In the genomic region with DNA sequence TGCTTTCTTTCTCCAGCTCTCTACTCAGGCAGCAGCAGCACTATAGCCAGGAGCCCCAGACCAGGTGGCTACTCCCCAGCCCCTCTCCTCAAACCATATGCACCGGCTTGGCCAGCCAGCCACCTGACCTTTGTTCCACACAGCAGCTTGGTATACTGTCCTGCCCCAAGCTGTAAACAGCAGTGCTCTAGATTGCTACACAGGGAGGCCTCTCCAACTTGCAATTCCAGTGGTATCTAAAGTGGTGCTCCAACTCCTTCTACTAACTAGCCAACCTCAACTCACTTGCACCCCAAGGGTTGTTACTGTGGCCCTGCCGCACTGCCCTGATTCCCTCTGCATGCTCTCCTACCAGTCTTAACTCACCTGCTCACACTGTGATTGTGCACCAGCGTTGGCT, we compare ENCODE assay signal across 1 cellular context.
TF ChIP-seq lines count a peak whose summit lies in the region.

No MANE protein-coding gene starts in this region.

TF ChIP-seq in HepG2, 621 proteins besides CTCF, POLR2A, EP300 and RAD21 (continued from another document and continues in another):
- TF ChIP-seq, protein P1, sequence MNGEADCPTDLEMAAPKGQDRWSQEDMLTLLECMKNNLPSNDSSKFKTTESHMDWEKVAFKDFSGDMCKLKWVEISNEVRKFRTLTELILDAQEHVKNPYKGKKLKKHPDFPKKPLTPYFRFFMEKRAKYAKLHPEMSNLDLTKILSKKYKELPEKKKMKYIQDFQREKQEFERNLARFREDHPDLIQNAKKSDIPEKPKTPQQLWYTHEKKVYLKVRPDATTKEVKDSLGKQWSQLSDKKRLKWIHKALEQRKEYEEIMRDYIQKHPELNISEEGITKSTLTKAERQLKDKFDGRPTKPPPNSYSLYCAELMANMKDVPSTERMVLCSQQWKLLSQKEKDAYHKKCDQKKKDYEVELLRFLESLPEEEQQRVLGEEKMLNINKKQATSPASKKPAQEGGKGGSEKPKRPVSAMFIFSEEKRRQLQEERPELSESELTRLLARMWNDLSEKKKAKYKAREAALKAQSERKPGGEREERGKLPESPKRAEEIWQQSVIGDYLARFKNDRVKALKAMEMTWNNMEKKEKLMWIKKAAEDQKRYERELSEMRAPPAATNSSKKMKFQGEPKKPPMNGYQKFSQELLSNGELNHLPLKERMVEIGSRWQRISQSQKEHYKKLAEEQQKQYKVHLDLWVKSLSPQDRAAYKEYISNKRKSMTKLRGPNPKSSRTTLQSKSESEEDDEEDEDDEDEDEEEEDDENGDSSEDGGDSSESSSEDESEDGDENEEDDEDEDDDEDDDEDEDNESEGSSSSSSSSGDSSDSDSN (CRISPR knock-in tag; IDR thresholded peaks at IDR 0.05) = peak; percentile 28; the same call in 1 of the 2 replicates
- no peak for TF ChIP-seq BRD4 (CRISPR knock-in tag; IDR thresholded peaks at IDR 0.05)
- no peak for TF ChIP-seq KDM4B (CRISPR knock-in tag; IDR thresholded peaks at IDR 0.05)
- TF ChIP-seq, protein P2, sequence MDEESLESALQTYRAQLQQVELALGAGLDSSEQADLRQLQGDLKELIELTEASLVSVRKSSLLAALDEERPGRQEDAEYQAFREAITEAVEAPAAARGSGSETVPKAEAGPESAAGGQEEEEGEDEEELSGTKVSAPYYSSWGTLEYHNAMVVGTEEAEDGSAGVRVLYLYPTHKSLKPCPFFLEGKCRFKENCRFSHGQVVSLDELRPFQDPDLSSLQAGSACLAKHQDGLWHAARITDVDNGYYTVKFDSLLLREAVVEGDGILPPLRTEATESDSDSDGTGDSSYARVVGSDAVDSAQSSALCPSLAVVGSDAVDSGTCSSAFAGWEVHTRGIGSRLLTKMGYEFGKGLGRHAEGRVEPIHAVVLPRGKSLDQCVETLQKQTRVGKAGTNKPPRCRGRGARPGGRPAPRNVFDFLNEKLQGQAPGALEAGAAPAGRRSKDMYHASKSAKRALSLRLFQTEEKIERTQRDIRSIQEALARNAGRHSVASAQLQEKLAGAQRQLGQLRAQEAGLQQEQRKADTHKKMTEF (CRISPR knock-in tag; IDR thresholded peaks at IDR 0.05) = peak; percentile 26; the same call in 1 of the 2 replicates
- TF ChIP-seq TBX2 (CRISPR knock-in tag; IDR thresholded peaks at IDR 0.05; ENCODE audit: borderline replicate concordance) = no peak
- TF ChIP-seq, protein P3, sequence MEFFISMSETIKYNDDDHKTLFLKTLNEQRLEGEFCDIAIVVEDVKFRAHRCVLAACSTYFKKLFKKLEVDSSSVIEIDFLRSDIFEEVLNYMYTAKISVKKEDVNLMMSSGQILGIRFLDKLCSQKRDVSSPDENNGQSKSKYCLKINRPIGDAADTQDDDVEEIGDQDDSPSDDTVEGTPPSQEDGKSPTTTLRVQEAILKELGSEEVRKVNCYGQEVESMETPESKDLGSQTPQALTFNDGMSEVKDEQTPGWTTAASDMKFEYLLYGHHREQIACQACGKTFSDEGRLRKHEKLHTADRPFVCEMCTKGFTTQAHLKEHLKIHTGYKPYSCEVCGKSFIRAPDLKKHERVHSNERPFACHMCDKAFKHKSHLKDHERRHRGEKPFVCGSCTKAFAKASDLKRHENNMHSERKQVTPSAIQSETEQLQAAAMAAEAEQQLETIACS (CRISPR knock-in tag; IDR thresholded peaks at IDR 0.05) = no peak
- no peak for TF ChIP-seq TRIM24 (CRISPR knock-in tag; IDR thresholded peaks at IDR 0.05)
- TF ChIP-seq SMAD1 (CRISPR knock-in tag; IDR thresholded peaks at IDR 0.05; ENCODE audit: borderline replicate concordance, low read depth) = 0 out of 2 replicates have a peak, but pooled peaks have one; percentile 45
- TF ChIP-seq, protein P4, sequence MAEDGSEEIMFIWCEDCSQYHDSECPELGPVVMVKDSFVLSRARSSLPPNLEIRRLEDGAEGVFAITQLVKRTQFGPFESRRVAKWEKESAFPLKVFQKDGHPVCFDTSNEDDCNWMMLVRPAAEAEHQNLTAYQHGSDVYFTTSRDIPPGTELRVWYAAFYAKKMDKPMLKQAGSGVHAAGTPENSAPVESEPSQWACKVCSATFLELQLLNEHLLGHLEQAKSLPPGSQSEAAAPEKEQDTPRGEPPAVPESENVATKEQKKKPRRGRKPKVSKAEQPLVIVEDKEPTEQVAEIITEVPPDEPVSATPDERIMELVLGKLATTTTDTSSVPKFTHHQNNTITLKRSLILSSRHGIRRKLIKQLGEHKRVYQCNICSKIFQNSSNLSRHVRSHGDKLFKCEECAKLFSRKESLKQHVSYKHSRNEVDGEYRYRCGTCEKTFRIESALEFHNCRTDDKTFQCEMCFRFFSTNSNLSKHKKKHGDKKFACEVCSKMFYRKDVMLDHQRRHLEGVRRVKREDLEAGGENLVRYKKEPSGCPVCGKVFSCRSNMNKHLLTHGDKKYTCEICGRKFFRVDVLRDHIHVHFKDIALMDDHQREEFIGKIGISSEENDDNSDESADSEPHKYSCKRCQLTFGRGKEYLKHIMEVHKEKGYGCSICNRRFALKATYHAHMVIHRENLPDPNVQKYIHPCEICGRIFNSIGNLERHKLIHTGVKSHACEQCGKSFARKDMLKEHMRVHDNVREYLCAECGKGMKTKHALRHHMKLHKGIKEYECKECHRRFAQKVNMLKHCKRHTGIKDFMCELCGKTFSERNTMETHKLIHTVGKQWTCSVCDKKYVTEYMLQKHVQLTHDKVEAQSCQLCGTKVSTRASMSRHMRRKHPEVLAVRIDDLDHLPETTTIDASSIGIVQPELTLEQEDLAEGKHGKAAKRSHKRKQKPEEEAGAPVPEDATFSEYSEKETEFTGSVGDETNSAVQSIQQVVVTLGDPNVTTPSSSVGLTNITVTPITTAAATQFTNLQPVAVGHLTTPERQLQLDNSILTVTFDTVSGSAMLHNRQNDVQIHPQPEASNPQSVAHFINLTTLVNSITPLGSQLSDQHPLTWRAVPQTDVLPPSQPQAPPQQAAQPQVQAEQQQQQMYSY (CRISPR knock-in tag; IDR thresholded peaks at IDR 0.05) = no peak
- TF ChIP-seq ZFP37 (CRISPR knock-in tag; IDR thresholded peaks at IDR 0.05; ENCODE audit: borderline replicate concordance) = no peak
- peak; percentile 17 for TF ChIP-seq RBM22 (optimal IDR thresholded peaks at IDR 0.05; ENCODE audit: low read length)
- no peak for TF ChIP-seq ZFP62 (CRISPR knock-in tag; IDR thresholded peaks at IDR 0.05)
- TF ChIP-seq FOXA1 (IDR thresholded peaks at IDR 0.05) = no peak
- TF ChIP-seq FOXA1 (CRISPR knock-in tag; IDR thresholded peaks at IDR 0.05) = peak; percentile 35; the same call in 1 of the 2 replicates
- TF ChIP-seq, protein P5, sequence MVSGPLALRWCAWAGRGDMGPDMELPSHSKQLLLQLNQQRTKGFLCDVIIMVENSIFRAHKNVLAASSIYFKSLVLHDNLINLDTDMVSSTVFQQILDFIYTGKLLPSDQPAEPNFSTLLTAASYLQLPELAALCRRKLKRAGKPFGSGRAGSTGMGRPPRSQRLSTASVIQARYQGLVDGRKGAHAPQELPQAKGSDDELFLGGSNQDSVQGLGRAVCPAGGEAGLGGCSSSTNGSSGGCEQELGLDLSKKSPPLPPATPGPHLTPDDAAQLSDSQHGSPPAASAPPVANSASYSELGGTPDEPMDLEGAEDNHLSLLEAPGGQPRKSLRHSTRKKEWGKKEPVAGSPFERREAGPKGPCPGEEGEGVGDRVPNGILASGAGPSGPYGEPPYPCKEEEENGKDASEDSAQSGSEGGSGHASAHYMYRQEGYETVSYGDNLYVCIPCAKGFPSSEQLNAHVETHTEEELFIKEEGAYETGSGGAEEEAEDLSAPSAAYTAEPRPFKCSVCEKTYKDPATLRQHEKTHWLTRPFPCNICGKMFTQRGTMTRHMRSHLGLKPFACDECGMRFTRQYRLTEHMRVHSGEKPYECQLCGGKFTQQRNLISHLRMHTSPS (CRISPR knock-in tag; IDR thresholded peaks at IDR 0.05; ENCODE audit: low read depth) = no peak
- TF ChIP-seq ZNF879 (CRISPR knock-in tag; IDR thresholded peaks at IDR 0.05) = no peak
- TF ChIP-seq, protein P6, sequence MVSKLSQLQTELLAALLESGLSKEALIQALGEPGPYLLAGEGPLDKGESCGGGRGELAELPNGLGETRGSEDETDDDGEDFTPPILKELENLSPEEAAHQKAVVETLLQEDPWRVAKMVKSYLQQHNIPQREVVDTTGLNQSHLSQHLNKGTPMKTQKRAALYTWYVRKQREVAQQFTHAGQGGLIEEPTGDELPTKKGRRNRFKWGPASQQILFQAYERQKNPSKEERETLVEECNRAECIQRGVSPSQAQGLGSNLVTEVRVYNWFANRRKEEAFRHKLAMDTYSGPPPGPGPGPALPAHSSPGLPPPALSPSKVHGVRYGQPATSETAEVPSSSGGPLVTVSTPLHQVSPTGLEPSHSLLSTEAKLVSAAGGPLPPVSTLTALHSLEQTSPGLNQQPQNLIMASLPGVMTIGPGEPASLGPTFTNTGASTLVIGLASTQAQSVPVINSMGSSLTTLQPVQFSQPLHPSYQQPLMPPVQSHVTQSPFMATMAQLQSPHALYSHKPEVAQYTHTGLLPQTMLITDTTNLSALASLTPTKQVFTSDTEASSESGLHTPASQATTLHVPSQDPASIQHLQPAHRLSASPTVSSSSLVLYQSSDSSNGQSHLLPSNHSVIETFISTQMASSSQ (IDR thresholded peaks at IDR 0.05; ENCODE audit: low read depth) = no peak
- TF ChIP-seq, protein P6 (CRISPR knock-in tag; IDR thresholded peaks at IDR 0.05; ENCODE audit: borderline replicate concordance) = no peak
- TF ChIP-seq, protein P7, sequence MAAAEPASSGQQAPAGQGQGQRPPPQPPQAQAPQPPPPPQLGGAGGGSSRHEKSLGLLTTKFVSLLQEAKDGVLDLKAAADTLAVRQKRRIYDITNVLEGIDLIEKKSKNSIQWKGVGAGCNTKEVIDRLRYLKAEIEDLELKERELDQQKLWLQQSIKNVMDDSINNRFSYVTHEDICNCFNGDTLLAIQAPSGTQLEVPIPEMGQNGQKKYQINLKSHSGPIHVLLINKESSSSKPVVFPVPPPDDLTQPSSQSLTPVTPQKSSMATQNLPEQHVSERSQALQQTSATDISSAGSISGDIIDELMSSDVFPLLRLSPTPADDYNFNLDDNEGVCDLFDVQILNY (CRISPR knock-in tag; conservative IDR thresholded peaks at IDR 0.05) = no peak
- no peak for TF ChIP-seq ZFYVE20 (CRISPR knock-in tag; IDR thresholded peaks at IDR 0.05; ENCODE audit: borderline replicate concordance, low read depth)
- no peak for TF ChIP-seq ZNF160 (CRISPR knock-in tag; IDR thresholded peaks at IDR 0.05)
- TF ChIP-seq ZKSCAN1 (IDR thresholded peaks at IDR 0.05; ENCODE audit: low read length) = no peak
- no peak for TF ChIP-seq ZNF337 (CRISPR knock-in tag; IDR thresholded peaks at IDR 0.05; ENCODE audit: borderline replicate concordance, low read depth)
- TF ChIP-seq RBFOX2 (IDR thresholded peaks at IDR 0.05; ENCODE audit: low read depth, low read length) = no peak
- no peak for TF ChIP-seq ZNF777 (CRISPR knock-in tag; IDR thresholded peaks at IDR 0.05)
- TF ChIP-seq, protein P8, sequence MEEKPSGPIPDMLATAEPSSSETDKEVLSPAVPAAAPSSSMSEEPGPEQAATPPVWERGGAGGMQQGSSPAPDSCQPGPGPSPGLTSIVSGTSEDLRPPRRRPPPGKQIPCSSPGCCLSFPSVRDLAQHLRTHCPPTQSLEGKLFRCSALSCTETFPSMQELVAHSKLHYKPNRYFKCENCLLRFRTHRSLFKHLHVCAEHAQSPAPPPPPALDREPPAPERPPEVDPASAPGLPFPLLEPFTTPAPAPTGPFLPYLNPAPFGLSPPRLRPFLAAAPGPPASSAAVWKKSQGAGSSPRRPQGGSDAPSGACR (CRISPR knock-in tag; IDR thresholded peaks at IDR 0.05) = no peak
- no peak for TF ChIP-seq ZNF317 (CRISPR knock-in tag; IDR thresholded peaks at IDR 0.05)
- no peak for TF ChIP-seq POLR2G (IDR thresholded peaks at IDR 0.05; ENCODE audit: low read depth, low read length)
- no peak for TF ChIP-seq ZFP1 (CRISPR knock-in tag; IDR thresholded peaks at IDR 0.05)
- TF ChIP-seq ZNF292 (CRISPR knock-in tag; IDR thresholded peaks at IDR 0.05; ENCODE audit: borderline replicate concordance, low read depth) = peak; percentile 83; the same call in 1 of the 2 replicates
- TF ChIP-seq ZNF251 (CRISPR knock-in tag; IDR thresholded peaks at IDR 0.05) = no peak
- no peak for TF ChIP-seq ZNF782 (CRISPR knock-in tag; IDR thresholded peaks at IDR 0.05; ENCODE audit: borderline replicate concordance)
- TF ChIP-seq LCORL (IDR thresholded peaks at IDR 0.05) = no peak
- TF ChIP-seq LCORL (CRISPR knock-in tag; IDR thresholded peaks at IDR 0.05) = 0 out of 2 replicates have a peak, but pooled peaks have one; percentile 37
- TF ChIP-seq KAT7 (CRISPR knock-in tag; IDR thresholded peaks at IDR 0.05; ENCODE audit: borderline replicate concordance) = no peak
- TF ChIP-seq IRX3 (CRISPR knock-in tag; IDR thresholded peaks at IDR 0.05; ENCODE audit: borderline replicate concordance, low read depth) = no peak
- TF ChIP-seq, protein P9, sequence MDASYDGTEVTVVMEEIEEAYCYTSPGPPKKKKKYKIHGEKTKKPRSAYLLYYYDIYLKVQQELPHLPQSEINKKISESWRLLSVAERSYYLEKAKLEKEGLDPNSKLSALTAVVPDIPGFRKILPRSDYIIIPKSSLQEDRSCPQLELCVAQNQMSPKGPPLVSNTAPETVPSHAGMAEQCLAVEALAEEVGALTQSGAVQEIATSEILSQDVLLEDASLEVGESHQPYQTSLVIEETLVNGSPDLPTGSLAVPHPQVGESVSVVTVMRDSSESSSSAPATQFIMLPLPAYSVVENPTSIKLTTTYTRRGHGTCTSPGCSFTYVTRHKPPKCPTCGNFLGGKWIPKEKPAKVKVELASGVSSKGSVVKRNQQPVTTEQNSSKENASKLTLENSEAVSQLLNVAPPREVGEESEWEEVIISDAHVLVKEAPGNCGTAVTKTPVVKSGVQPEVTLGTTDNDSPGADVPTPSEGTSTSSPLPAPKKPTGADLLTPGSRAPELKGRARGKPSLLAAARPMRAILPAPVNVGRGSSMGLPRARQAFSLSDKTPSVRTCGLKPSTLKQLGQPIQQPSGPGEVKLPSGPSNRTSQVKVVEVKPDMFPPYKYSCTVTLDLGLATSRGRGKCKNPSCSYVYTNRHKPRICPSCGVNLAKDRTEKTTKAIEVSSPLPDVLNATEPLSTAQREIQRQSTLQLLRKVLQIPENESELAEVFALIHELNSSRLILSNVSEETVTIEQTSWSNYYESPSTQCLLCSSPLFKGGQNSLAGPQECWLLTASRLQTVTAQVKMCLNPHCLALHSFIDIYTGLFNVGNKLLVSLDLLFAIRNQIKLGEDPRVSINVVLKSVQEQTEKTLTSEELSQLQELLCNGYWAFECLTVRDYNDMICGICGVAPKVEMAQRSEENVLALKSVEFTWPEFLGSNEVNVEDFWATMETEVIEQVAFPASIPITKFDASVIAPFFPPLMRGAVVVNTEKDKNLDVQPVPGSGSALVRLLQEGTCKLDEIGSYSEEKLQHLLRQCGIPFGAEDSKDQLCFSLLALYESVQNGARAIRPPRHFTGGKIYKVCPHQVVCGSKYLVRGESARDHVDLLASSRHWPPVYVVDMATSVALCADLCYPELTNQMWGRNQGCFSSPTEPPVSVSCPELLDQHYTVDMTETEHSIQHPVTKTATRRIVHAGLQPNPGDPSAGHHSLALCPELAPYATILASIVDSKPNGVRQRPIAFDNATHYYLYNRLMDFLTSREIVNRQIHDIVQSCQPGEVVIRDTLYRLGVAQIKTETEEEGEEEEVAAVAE (CRISPR knock-in tag; IDR thresholded peaks at IDR 0.05; ENCODE audit: borderline replicate concordance) = no peak
- TF ChIP-seq ZNF614 (CRISPR knock-in tag; IDR thresholded peaks at IDR 0.05; ENCODE audit: borderline replicate concordance) = no peak
